Comparison of ENCODE assay signal across 3 cellular contexts in genomic region chr17:27745207-27745830, GRCh38. TPM values are rescaled to one million over a fixed set of nuclear protein-coding genes. Genes with fewer than 3 reads are reported as not detected.
"Had no signal": no experiment of that assay in that cellular context is flagged by ENCODE, and none has a peak within 500 bp of the region (broad histone marks: within the 10 kb centered on the region; RNA-seq: fewer than 3 reads in every experiment).

No MANE protein-coding gene starts in this region.

RNA-seq across cellular contexts. Expression of gene NOS2, which starts 55.0 kb away (rescaled TPM):
- total RNA-seq: left lobe of liver, pulmonary artery endothelial cell, renal cortical epithelial cell had no signal
